8 cellular contexts compared by ENCODE assay signal in genomic region chr6:26555505-26556262, GRCh38. TPM values are rescaled to one million over a fixed set of nuclear protein-coding genes. Genes with fewer than 3 reads are reported as not detected.
A peak's percentile ranks its signal among the peaks of the same experiment; 100 is the strongest.
DNase-seq lines count a peak whose midpoint lies in the region; ATAC-seq and TF ChIP-seq lines count a peak whose summit lies in the region.

No MANE protein-coding gene starts in this region.

- H3K27me3 Mint-ChIP-seq in osteocyte (ENCODE audit: unreplicated experiment): no peaks in the 10 kb centered on the region

- H3K4me3 ChIP-seq in GM08714 (ENCODE audit: low read length) (peak overlapping the region; percentile 97), cardiac fibroblast (replicated peaks in 1 of 2; ENCODE audit: low read depth in 2 of 2, low read length in 2 of 2) (peak overlapping the region; percentile 17 to 51)

- H3K4me1 Mint-ChIP-seq in osteocyte (ENCODE audit: unreplicated experiment): peaks cover 10% of the 10 kb centered on the region

- no peaks in the 10 kb centered on the region for H3K9me3 Mint-ChIP-seq in osteocyte (ENCODE audit: unreplicated experiment)

- DNase-seq in NCI-H1694 treated with DMSO at 0.1 percent for 48 hours (lab: John Stamatoyannopoulos, UW) (peak; percentile 48), cardiac fibroblast (ENCODE audit: low read depth in 2 of 2) (peak in 1 of 2 donors; percentile 35), osteocyte (ENCODE audit: extremely low spot score, unreplicated experiment) (no peak), NCI-H446 treated with DMSO at 0.1 percent for 48 hours (lab: John Stamatoyannopoulos, UW) (no peak), NCI-H345 (lab: John Stamatoyannopoulos, UW) (no peak)

- H3K27ac Mint-ChIP-seq in osteocyte (ENCODE audit: unreplicated experiment): peak overlapping the region; percentile 80

- TF ChIP-seq CTCF in cardiac fibroblast (IDR thresholded peaks at IDR 0.05; ENCODE audit: low read depth, low read length): no peak
- TF ChIP-seq CTCF in osteocyte (IDR thresholded peaks at IDR 0.05): no peak

- ATAC-seq in GM19463 (IDR thresholded peaks at IDR 0.05; ENCODE audit: unreplicated experiment) (no peak), HG03354 (IDR thresholded peaks at IDR 0.05; ENCODE audit: poor library complexity, severe bottlenecking, unreplicated experiment) (no peak)

- H3K4me3 Mint-ChIP-seq in osteocyte (ENCODE audit: unreplicated experiment): peak overlapping the region; percentile 22

- no peaks in the 10 kb centered on the region for H3K36me3 Mint-ChIP-seq in osteocyte (ENCODE audit: unreplicated experiment)

RNA-seq across cellular contexts. Expression of gene HMGN4, which starts 17.5 kb away (rescaled TPM):
- total RNA-seq in osteocyte: 45.0 and 49.2 TPM in 2 replicates

RNA-seq across cellular contexts. Expression of gene ABT1, which starts 41.1 kb away (rescaled TPM):
- 13.1 and 13.9 TPM in 2 replicates for total RNA-seq in osteocyte

RNA-seq across cellular contexts. Expression of gene BTN1A1, which starts 55.6 kb away (rescaled TPM):
- total RNA-seq in osteocyte: not detected in 2 replicates
